ENCODE assay signal across 14 cellular contexts in the genomic region with DNA sequence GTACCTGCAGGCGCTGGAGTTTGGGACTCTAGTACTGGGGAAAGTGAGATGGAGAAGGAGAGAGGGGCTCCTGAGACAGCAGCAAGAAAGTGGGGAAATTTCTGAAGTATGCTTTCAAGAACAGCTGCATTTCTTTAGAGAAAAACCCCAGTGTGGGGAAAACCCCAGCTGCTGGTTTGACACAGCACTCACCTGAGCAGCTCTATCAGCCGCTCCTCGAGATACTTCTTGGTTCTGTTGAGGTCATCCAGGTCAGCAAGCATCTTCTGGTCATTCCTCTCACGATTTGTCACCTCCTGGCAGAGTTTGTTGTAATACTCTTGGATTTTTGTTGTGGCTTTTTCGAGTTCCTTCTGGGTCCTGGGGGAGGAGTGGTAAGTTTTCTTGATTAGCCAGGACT. TPM values are rescaled to one million over a fixed set of nuclear protein-coding genes. Genes with fewer than 3 reads are reported as not detected.
DNase-seq lines count a peak whose midpoint lies in the region; ATAC-seq lines count a peak whose summit lies in the region.
"Had no signal": no experiment of that assay in that cellular context is flagged by ENCODE, and none has a peak within 500 bp of the region (broad histone marks: within the 10 kb centered on the region; RNA-seq: fewer than 3 reads in every experiment).

No MANE protein-coding gene starts in this region.

- H3K27me3 Mint-ChIP-seq in activated T-cell treated with anti-CD3 and anti-CD28 coated beads, Interleukin-2, amount 50 U/mL, for 4 hours (ENCODE audit: low read depth) = no peaks in the 10 kb centered on the region
- H3K27me3 Mint-ChIP-seq in natural killer cell treated with Interleukin-12 subunit alpha and Interleukin-12 subunit beta and Interleukin-15 and Interleukin-18, amount 100 ng/mL, for 72 hours = no peaks in the 10 kb centered on the region
- H3K27me3 Mint-ChIP-seq: brain had no signal

- H3K36me3 Mint-ChIP-seq in activated T-cell treated with anti-CD3 and anti-CD28 coated beads, Interleukin-2, amount 50 U/mL, for 4 hours (ENCODE audit: insufficient read depth) = peaks cover 69% of the 10 kb centered on the region
- H3K36me3 Mint-ChIP-seq in natural killer cell treated with Interleukin-12 subunit alpha and Interleukin-12 subunit beta and Interleukin-15 and Interleukin-18, amount 100 ng/mL, for 72 hours = peaks cover 31% of the 10 kb centered on the region

- DNase-seq in activated T-cell treated with anti-CD3 and anti-CD28 coated beads, Interleukin-2, amount 50 U/mL, for 4 hours = no peak
- DNase-seq in activated T-cell treated with anti-CD3 and anti-CD28 coated beads, Interleukin-2, amount 50 U/mL, for 48 hours = no peak
- peak; percentile 35 for DNase-seq in GM19240 (ENCODE audit: insufficient read length, low spot score)
- no peak for DNase-seq in natural killer cell treated with Interleukin-12 subunit alpha and Interleukin-12 subunit beta and Interleukin-15 and Interleukin-18, amount 100 ng/mL, for 72 hours (ENCODE audit: low spot score)
- DNase-seq in amygdala (lab: John Stamatoyannopoulos, UW) = no peak
- DNase-seq: H9, heart right ventricle, Karpas-422, NCI-H2029 treated with DMSO at 0.1 percent for 48 hours had no signal

- H3K4me1 Mint-ChIP-seq in activated T-cell treated with anti-CD3 and anti-CD28 coated beads, Interleukin-2, amount 50 U/mL, for 4 hours (ENCODE audit: low read depth) = peaks cover 61% of the 10 kb centered on the region
- H3K4me1 Mint-ChIP-seq in natural killer cell treated with Interleukin-12 subunit alpha and Interleukin-12 subunit beta and Interleukin-15 and Interleukin-18, amount 100 ng/mL, for 72 hours (ENCODE audit: low read depth in 2 of 2) = peaks cover 57 to 80% of the 10 kb centered on the region in 2 donors
- H3K4me1 Mint-ChIP-seq: H9, neural progenitor cell had no signal

- ATAC-seq in activated T-cell treated with anti-CD3 and anti-CD28 coated beads, Interleukin-2, amount 50 U/mL, for 4 hours = peak; percentile 32 to 46
- peak; percentile 50 for ATAC-seq in HG03103 (IDR thresholded peaks at IDR 0.05; ENCODE audit: low read depth, unreplicated experiment)
- peak; percentile 46 to 57 for ATAC-seq in natural killer cell treated with Interleukin-12 subunit alpha and Interleukin-12 subunit beta and Interleukin-15 and Interleukin-18, amount 100 ng/mL, for 72 hours
- no peak for ATAC-seq in GM19452 (IDR thresholded peaks at IDR 0.05; ENCODE audit: unreplicated experiment)
- ATAC-seq in GM21528 (IDR thresholded peaks at IDR 0.05; ENCODE audit: low FRiP score, unreplicated experiment) = no peak
- ATAC-seq: heart right ventricle had no signal

- H3K4me3 Mint-ChIP-seq in activated T-cell treated with anti-CD3 and anti-CD28 coated beads, Interleukin-2, amount 50 U/mL, for 4 hours = no peak overlapping the region
- peak overlapping the region; percentile 79 for H3K4me3 Mint-ChIP-seq in natural killer cell treated with Interleukin-12 subunit alpha and Interleukin-12 subunit beta and Interleukin-15 and Interleukin-18, amount 100 ng/mL, for 72 hours
- H3K4me3 Mint-ChIP-seq: brain, H9, neural progenitor cell had no signal

- H3K9me3 Mint-ChIP-seq in activated T-cell treated with anti-CD3 and anti-CD28 coated beads, Interleukin-2, amount 50 U/mL, for 4 hours = no peaks in the 10 kb centered on the region
- no peaks in the 10 kb centered on the region for H3K9me3 Mint-ChIP-seq in natural killer cell treated with Interleukin-12 subunit alpha and Interleukin-12 subunit beta and Interleukin-15 and Interleukin-18, amount 100 ng/mL, for 72 hours
- H3K9me3 Mint-ChIP-seq: H9, neural progenitor cell had no signal

- H3K27ac Mint-ChIP-seq in natural killer cell treated with Interleukin-12 subunit alpha and Interleukin-12 subunit beta and Interleukin-15 and Interleukin-18, amount 100 ng/mL, for 72 hours = peak overlapping the region; percentile 87 to 91
- H3K27ac Mint-ChIP-seq: brain, H9, neural progenitor cell had no signal

RNA-seq across cellular contexts. Expression of a gene that starts 18.8 kb away (rescaled TPM):
- total RNA-seq in activated T-cell treated with anti-CD3 and anti-CD28 coated beads, Interleukin-2, amount 50 U/mL, for 4 hours = 1 to 10 TPM; 1.4 to 2.6 (median 1.6) TPM
- total RNA-seq in natural killer cell treated with Interleukin-12 subunit alpha and Interleukin-12 subunit beta and Interleukin-15 and Interleukin-18, amount 100 ng/mL, for 72 hours = 1 to 10 TPM; 4.0 to 5.3 TPM
- total RNA-seq: H9 had no signal

RNA-seq across cellular contexts. Expression of a gene that starts 33.6 kb away (rescaled TPM):
- 1 to 10 TPM; 9.3 to 9.9 (median 9.8) TPM for total RNA-seq in activated T-cell treated with anti-CD3 and anti-CD28 coated beads, Interleukin-2, amount 50 U/mL, for 4 hours
- total RNA-seq in natural killer cell treated with Interleukin-12 subunit alpha and Interleukin-12 subunit beta and Interleukin-15 and Interleukin-18, amount 100 ng/mL, for 72 hours = 10 to 100 TPM; 14.6 to 30.3 TPM

Comparison
In these comparisons a context has a peak if more than half of its experiments do, and no peak if none do; other contexts are left out.
1. ATAC-seq: peak in activated T-cell treated with anti-CD3 and anti-CD28 coated beads, Interleukin-2, amount 50 U/mL, for 4 hours (2 of 2), HG03103 (single experiment) and natural killer cell treated with Interleukin-12 subunit alpha and Interleukin-12 subunit beta and Interleukin-15 and Interleukin-18, amount 100 ng/mL, for 72 hours (2 of 2); none in GM19452 (single experiment) and GM21528 (single experiment).